ENCODE assay signal across 10 cellular contexts in the genomic region with DNA sequence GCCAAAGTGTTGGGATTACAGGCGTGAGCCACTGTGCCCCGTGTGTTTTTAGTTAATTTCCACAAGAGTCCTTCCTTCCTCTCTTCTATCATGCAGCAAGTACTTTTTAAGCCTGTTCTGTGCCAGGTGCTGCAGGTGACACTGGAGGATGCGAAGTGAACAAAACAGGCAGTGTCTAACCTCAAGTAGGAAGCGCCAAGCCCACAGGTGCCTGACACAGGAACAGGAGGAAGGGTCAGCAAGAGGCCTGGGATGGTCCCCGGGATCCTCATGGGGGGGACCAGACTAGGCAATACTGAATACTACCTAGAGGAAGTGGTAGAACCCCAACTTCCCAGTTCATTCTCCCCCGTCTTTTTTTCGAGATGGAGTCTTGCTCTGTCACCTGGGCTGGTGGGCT. TPM values are rescaled to one million over a fixed set of nuclear protein-coding genes. Genes with fewer than 3 reads are reported as not detected.
DNase-seq lines count a peak whose midpoint lies in the region; ATAC-seq and TF ChIP-seq lines count a peak whose summit lies in the region.
"Had no signal": no experiment of that assay in that cellular context is flagged by ENCODE, and none has a peak within 500 bp of the region (broad histone marks: within the 10 kb centered on the region; RNA-seq: fewer than 3 reads in every experiment).

No MANE protein-coding gene starts in this region.

- no peaks in the 10 kb centered on the region for H3K27me3 ChIP-seq in SU-DHL-6 (ENCODE audit: low read length)
- no peaks in the 10 kb centered on the region for H3K27me3 ChIP-seq in naive thymus-derived CD4-positive, alpha-beta T cell (ENCODE audit: control insufficient read depth in 2 of 2, insufficient read depth in 2 of 2, low read length in 2 of 2)

- DNase-seq in NCI-H2196 (lab: John Stamatoyannopoulos, UW; ENCODE audit: unreplicated experiment) = peak; percentile 40
- no peak for DNase-seq in NCI-H2196 treated with DMSO at 0.1 percent for 48 hours (lab: John Stamatoyannopoulos, UW; ENCODE audit: unreplicated experiment)
- peak in 3 of 9 donors; percentile 16 to 34 (median 33) for DNase-seq in naive thymus-derived CD4-positive, alpha-beta T cell
- DNase-seq in NCI-H146 (lab: John Stamatoyannopoulos, UW) = no peak
- DNase-seq in HEK293T (ENCODE audit: extremely low spot score) = no peak
- DNase-seq in AG20443 (ENCODE audit: low spot score) = no peak
- DNase-seq: immature natural killer cell, NCI-H1417 treated with DMSO at 0.1 percent for 48 hours had no signal

- peaks cover 0 to 4% (median 0%) of the 10 kb centered on the region in 11 donors for H3K9me3 Mint-ChIP-seq in naive thymus-derived CD4-positive, alpha-beta T cell
- H3K9me3 Mint-ChIP-seq: immature natural killer cell had no signal

- H2AFZ ChIP-seq in SU-DHL-6 (ENCODE audit: low read depth, low read length, severe bottlenecking) = peak overlapping the region; percentile 94

- peaks cover 17% of the 10 kb centered on the region for H4K20me1 ChIP-seq in SU-DHL-6 (ENCODE audit: low read depth, low read length)

- peaks cover 9% of the 10 kb centered on the region for H3K4me1 ChIP-seq in HEK293 (ENCODE audit: control insufficient read depth, insufficient read depth, low read length)
- H3K4me1 ChIP-seq in naive thymus-derived CD4-positive, alpha-beta T cell (ENCODE audit: control insufficient read depth in 2 of 2, insufficient read depth in 2 of 2, low read length in 2 of 2) = peaks cover 41 to 50% of the 10 kb centered on the region in 2 donors

- H3K27me3 Mint-ChIP-seq in naive thymus-derived CD4-positive, alpha-beta T cell = no peaks in the 10 kb centered on the region

- CTCF ChIA-PET in HEK293 (lab: Yijun Ruan, JAX) = interaction anchor here (0.6 kb wide), 1 partner anchor 94 kb away, joined by 4 read pairs; no protein-coding TSS in a partner anchor
- CTCF ChIA-PET in naive thymus-derived CD4-positive, alpha-beta T cell (lab: Charles Lee) = no interaction called here
- CTCF ChIA-PET in HEK293T (lab: Yijun Ruan, JAX) = interaction anchor here (1.7 kb wide), 1 partner anchor 29 kb away, joined by 4 read pairs; no protein-coding TSS in a partner anchor

- intact Hi-C loops in naive thymus-derived CD4-positive, alpha-beta T cell (cut with micrococcal nuclease) = loop anchor here (5.0 to 10.0 kb wide), 4 partner anchors 144 to 1432 kb away; a partner anchor contains a TSS

- no peaks in the 10 kb centered on the region for H3K9me3 ChIP-seq in HEK293 (ENCODE audit: control insufficient read depth, insufficient read depth, low read depth, low read length)
- no peaks in the 10 kb centered on the region for H3K9me3 ChIP-seq in SU-DHL-6 (ENCODE audit: insufficient read depth, low read length)
- H3K9me3 ChIP-seq in naive thymus-derived CD4-positive, alpha-beta T cell (ENCODE audit: control insufficient read depth in 2 of 3, low read length in 3 of 3) = no peaks in the 10 kb centered on the region

- TF ChIP-seq CTCF in HEK293 (tag by site-specific recombination; IDR thresholded peaks at IDR 0.05) (no peak), SU-DHL-6 (IDR thresholded peaks at IDR 0.05; ENCODE audit: insufficient read depth, low read length, poor library complexity, severe bottlenecking) (no peak)

- peak overlapping the region; percentile 64 for H3K4me2 ChIP-seq in SU-DHL-6 (ENCODE audit: low read depth, low read length, poor library complexity, severe bottlenecking)

- peaks cover 48% of the 10 kb centered on the region for H3K79me2 ChIP-seq in SU-DHL-6 (ENCODE audit: insufficient read depth, low read length)

- peaks cover 41 to 76% (median 62%) of the 10 kb centered on the region in 7 donors for H3K4me1 Mint-ChIP-seq in naive thymus-derived CD4-positive, alpha-beta T cell

- H3K9ac ChIP-seq in SU-DHL-6 (ENCODE audit: low read length) = peak overlapping the region; percentile 66; the same call in 1 of the 2 replicates

- POLR2A ChIA-PET in HEK293 (lab: Yijun Ruan, JAX) = interaction anchor here (0.6 to 1.7 kb wide), 2 partner anchors 29 to 154 kb away, joined by 6 to 7 read pairs; no protein-coding TSS in a partner anchor
- POLR2A ChIA-PET in naive thymus-derived CD4-positive, alpha-beta T cell (lab: Charles Lee) = interaction anchor here (1.6 to 3.3 kb wide), 6 partner anchors 17 to 144 kb away, joined by 7 to 34 read pairs (median 14); a partner anchor contains a TSS
- POLR2A ChIA-PET in HEK293T (lab: Yijun Ruan, JAX) = interaction anchor here (1.1 to 1.8 kb wide), 5 partner anchors 8 to 23 kb away, joined by 3 to 11 read pairs (median 5); no protein-coding TSS in a partner anchor

- H3K36me3 Mint-ChIP-seq in naive thymus-derived CD4-positive, alpha-beta T cell = peaks cover 7 to 37% (median 20%) of the 10 kb centered on the region in 5 donors

- peak overlapping the region; percentile 22 to 90 (median 45) for H3K4me3 Mint-ChIP-seq in naive thymus-derived CD4-positive, alpha-beta T cell

- H3K27ac Mint-ChIP-seq in naive thymus-derived CD4-positive, alpha-beta T cell = peak overlapping the region in 8 of 9 donors; percentile 17 to 94 (median 72)

- H3K36me3 ChIP-seq in HEK293 (ENCODE audit: control insufficient read depth in 2 of 2, insufficient read depth in 1 of 2, low read length in 2 of 2) = peaks cover 12 to 30% of the 10 kb centered on the region in 2 experiments; a peak in 2 of 3 replicates
- peaks cover 26% of the 10 kb centered on the region for H3K36me3 ChIP-seq in SU-DHL-6 (ENCODE audit: low read length)
- H3K36me3 ChIP-seq in naive thymus-derived CD4-positive, alpha-beta T cell (ENCODE audit: control insufficient read depth in 2 of 3, insufficient read depth in 3 of 3, low read length in 3 of 3) = peaks cover 7 to 36% (median 21%) of the 10 kb centered on the region in 3 experiments

- no peaks in the 10 kb centered on the region for H3K9me2 ChIP-seq in SU-DHL-6 (replicated peaks; ENCODE audit: insufficient read depth, low read length)

- no peak for ATAC-seq in naive thymus-derived CD4-positive, alpha-beta T cell

- no peak overlapping the region for H3K27ac ChIP-seq in HEK293 (ENCODE audit: extremely low read depth, low read depth, low read length)
- peak overlapping the region; percentile 92 for H3K27ac ChIP-seq in SU-DHL-6 (ENCODE audit: low read depth, low read length)
- H3K27ac ChIP-seq in naive thymus-derived CD4-positive, alpha-beta T cell (ENCODE audit: low read depth, low read length) = peak overlapping the region; percentile 5

- H3K4me3 ChIP-seq in HEK293 (ENCODE audit: low read depth, low read length) (no peak overlapping the region), SU-DHL-6 (ENCODE audit: insufficient read depth, low read length, poor library complexity, severe bottlenecking) (no peak overlapping the region)
- no peak overlapping the region for H3K4me3 ChIP-seq in naive thymus-derived CD4-positive, alpha-beta T cell (ENCODE audit: low read length)

- peaks cover 51% of the 10 kb centered on the region for H3F3A ChIP-seq in SU-DHL-6 (ENCODE audit: insufficient read depth)

TF ChIP-seq in HEK293, 187 proteins besides CTCF, POLR2A, EP300 and RAD21:
- TF ChIP-seq ZNF426 (tag by site-specific recombination; IDR thresholded peaks at IDR 0.05) (no peak), ZEB2 (tag by site-specific recombination; IDR thresholded peaks at IDR 0.05) (0 out of 2 replicates have a peak, but pooled peaks have one; percentile 13), ZNF23 (tag by site-specific recombination; IDR thresholded peaks at IDR 0.05; ENCODE audit: borderline replicate concordance) (no peak)

TF ChIP-seq in HEK293T, 16 proteins besides CTCF, POLR2A, EP300 and RAD21:
- TF ChIP-seq CTBP1 (IDR thresholded peaks at IDR 0.05; ENCODE audit: borderline replicate concordance) = no peak
- no peak for TF ChIP-seq ELF4 (IDR thresholded peaks at IDR 0.05)
- no peak for TF ChIP-seq TARDBP (IDR thresholded peaks at IDR 0.05)
TF ChIP-seq in HEK293T: peak in this region for 0.

RNA-seq across cellular contexts. Expression of a gene that starts 1.8 kb away (rescaled TPM):
- total RNA-seq in naive thymus-derived CD4-positive, alpha-beta T cell = 1,000 to 10,000 TPM in 1 of 5 experiments, 100 to 1,000 TPM in 4; 449 to 1,130 (median 502) TPM
- 100 to 1,000 TPM; 142 to 155 TPM for polyA plus RNA-seq in naive thymus-derived CD4-positive, alpha-beta T cell

RNA-seq across cellular contexts. Expression of a gene that starts 3.1 kb away (rescaled TPM):
- 100 to 1,000 TPM in 1 of 5 experiments, 10 to 100 TPM in 4; 25.9 to 109 (median 52.6) TPM for total RNA-seq in naive thymus-derived CD4-positive, alpha-beta T cell
- polyA plus RNA-seq in naive thymus-derived CD4-positive, alpha-beta T cell = 10 to 100 TPM; 58.0 to 88.3 TPM

RNA-seq across cellular contexts. Expression of a gene that starts 9.1 kb away (rescaled TPM):
- total RNA-seq in naive thymus-derived CD4-positive, alpha-beta T cell = 100 to 1,000 TPM in 2 of 5 experiments, 10 to 100 TPM in 3; 75.0 to 111 (median 96.4) TPM
- 10 to 100 TPM; 85.5 to 87.2 TPM for polyA plus RNA-seq in naive thymus-derived CD4-positive, alpha-beta T cell

RNA-seq across cellular contexts. Expression of a gene that starts 17.5 kb away (rescaled TPM):
- 1 to 10 TPM in 3 of 5 experiments, under 1 TPM in 1, not detected in 1; 0.78 to 3.3 (median 2.3) TPM for total RNA-seq in naive thymus-derived CD4-positive, alpha-beta T cell
- 1 to 10 TPM in 1 of 2 donors, not detected in 1; 1.4 TPM for polyA plus RNA-seq in naive thymus-derived CD4-positive, alpha-beta T cell

RNA-seq across cellular contexts. Expression of a gene that starts 20.4 kb away (rescaled TPM):
- 10 to 100 TPM in 4 of 5 experiments, 1 to 10 TPM in 1; 8.5 to 17.0 (median 13.8) TPM for total RNA-seq in naive thymus-derived CD4-positive, alpha-beta T cell
- polyA plus RNA-seq in naive thymus-derived CD4-positive, alpha-beta T cell = 10 to 100 TPM; 58.1 to 60.3 TPM
